Comparison of ENCODE assay signal across 8 cellular contexts in genomic region chr3:23055733-23056376, GRCh38.
A peak's percentile ranks its signal among the peaks of the same experiment; 100 is the strongest.
DNase-seq lines count a peak whose midpoint lies in the region; ATAC-seq and TF ChIP-seq lines count a peak whose summit lies in the region.

No MANE protein-coding gene starts in this region.

- H3K9me3 ChIP-seq in fibroblast of lung (ENCODE audit: control insufficient read depth, insufficient read depth, low read depth, low read length) (no peaks in the 10 kb centered on the region), hepatocyte (ENCODE audit: low read depth) (no peaks in the 10 kb centered on the region)

- TF ChIP-seq CTCF in fibroblast of lung (conservative IDR thresholded peaks at IDR 0.05 in 1 of 2, IDR thresholded peaks at IDR 0.05 in 1 of 2; ENCODE audit: low read depth in 1 of 2, low read length in 2 of 2), result no peak
- no peak for TF ChIP-seq CTCF in hepatocyte (IDR thresholded peaks at IDR 0.05; ENCODE audit: poor library complexity)

- ATAC-seq in GM21381 (IDR thresholded peaks at IDR 0.05; ENCODE audit: unreplicated experiment), result peak; percentile 82
- ATAC-seq in HG03520 (IDR thresholded peaks at IDR 0.05; ENCODE audit: unreplicated experiment), result peak; percentile 74

- H3K79me2 ChIP-seq in fibroblast of lung (ENCODE audit: control insufficient read depth, insufficient read depth, low read length), result no peaks in the 10 kb centered on the region
- H3K79me2 ChIP-seq in hepatocyte, result no peaks in the 10 kb centered on the region

- H3K9me2 ChIP-seq in hepatocyte (replicated peaks; ENCODE audit: insufficient read depth), result no peaks in the 10 kb centered on the region

- H3K27me3 ChIP-seq in fibroblast of lung (ENCODE audit: control insufficient read depth, insufficient read depth, low read length), result no peaks in the 10 kb centered on the region
- no peaks in the 10 kb centered on the region for H3K27me3 ChIP-seq in hepatocyte

- H4K20me1 ChIP-seq in fibroblast of lung (ENCODE audit: control insufficient read depth, extremely low read depth, insufficient read depth, low read length) (no peaks in the 10 kb centered on the region), hepatocyte (ENCODE audit: insufficient read depth, poor library complexity, severe bottlenecking) (no peaks in the 10 kb centered on the region)

- H3K4me1 ChIP-seq in fibroblast of lung (ENCODE audit: control insufficient read depth, extremely low read depth, insufficient read depth, low read length) (no peaks in the 10 kb centered on the region), hepatocyte (ENCODE audit: insufficient read depth) (no peaks in the 10 kb centered on the region)

- H3K27ac ChIP-seq in fibroblast of lung (ENCODE audit: insufficient read depth, low read length), result no peak overlapping the region
- no peak overlapping the region for H3K27ac ChIP-seq in hepatocyte

- H3K9ac ChIP-seq in fibroblast of lung (ENCODE audit: insufficient read depth, low read length), result no peak overlapping the region

- no peaks in the 10 kb centered on the region for H3K36me3 ChIP-seq in fibroblast of lung (ENCODE audit: control insufficient read depth, insufficient read depth, low read length)
- H3K36me3 ChIP-seq in hepatocyte (replicated peaks; ENCODE audit: insufficient read depth, low read depth), result no peaks in the 10 kb centered on the region

- no peak overlapping the region for H3K4me3 ChIP-seq in fibroblast of lung (replicated peaks in 1 of 4; ENCODE audit: control extremely low read depth in 1 of 4, insufficient read depth in 1 of 4, low read depth in 3 of 4, low read length in 4 of 4)
- no peak overlapping the region for H3K4me3 ChIP-seq in hepatocyte

- H2AFZ ChIP-seq in fibroblast of lung (ENCODE audit: low read length) (no peak overlapping the region), hepatocyte (no peak overlapping the region)

- 87% methylated on average over 2 of the region's 2 CpGs for WGBS in hepatocyte (ENCODE audit: low lambda C conversion rate, missing lambda C conversion rate)

- intact Hi-C loops in posterior cingulate gyrus (cut with DNase I), result no loop called here

- DNase-seq in EH (ENCODE audit: low read depth) (peak; percentile 71), fibroblast of lung (ENCODE audit: low read depth in 2 of 2) (peak; percentile 70 to 94), hepatocyte (ENCODE audit: low spot score) (no peak), KG1 (lab: John Stamatoyannopoulos, UW) (no peak), posterior cingulate gyrus (no peak)
- DNase-seq in effector CD8-positive, alpha-beta T cell (lab: John Stamatoyannopoulos, UW), result no peak

- no peak overlapping the region for H3K4me2 ChIP-seq in fibroblast of lung (ENCODE audit: extremely low read depth, insufficient read depth, low read length)
- no peak overlapping the region for H3K4me2 ChIP-seq in hepatocyte

Comparison
In these comparisons a context has a peak if more than half of its experiments do, and no peak if none do; other contexts are left out.
1. DNase-seq: peak in EH (single experiment) and fibroblast of lung (2 of 2); none in hepatocyte (single experiment), KG1 (single experiment), effector CD8-positive, alpha-beta T cell (single experiment) and posterior cingulate gyrus (0 of 10).